In genomic region chr6:106097368-106098231, GRCh38 we compare ENCODE assay signal across 8 cellular contexts. TPM values are rescaled to one million over a fixed set of nuclear protein-coding genes. Genes with fewer than 3 reads are reported as not detected.
A peak's percentile ranks its signal among the peaks of the same experiment; 100 is the strongest.
DNase-seq lines count a peak whose midpoint lies in the region; ATAC-seq, FAIRE-seq and TF ChIP-seq lines count a peak whose summit lies in the region.

No MANE protein-coding gene starts in this region.

- H3K4me1 ChIP-seq in mesodermal cell (ENCODE audit: control insufficient read depth, insufficient read depth, low read length, poor library complexity, severe bottlenecking) = peaks cover 34% of the 10 kb centered on the region
- no peaks in the 10 kb centered on the region for H3K4me1 ChIP-seq in urinary bladder (ENCODE audit: insufficient read depth)

- DNase-seq in T-helper 22 cell (ENCODE audit: low read depth) (peak; percentile 52), amniotic stem cell (lab: John Stamatoyannopoulos, UW) (no peak)

- H3K9me3 ChIP-seq in mesodermal cell (ENCODE audit: control insufficient read depth, low read length) = no peaks in the 10 kb centered on the region

- ATAC-seq in GM19395 (IDR thresholded peaks at IDR 0.05; ENCODE audit: unreplicated experiment) (peak; percentile 54), HG03442 (IDR thresholded peaks at IDR 0.05; ENCODE audit: unreplicated experiment) (peak; percentile 39)

- peak; percentile 83 for FAIRE-seq in colon (lab: Jason Lieb, UNC)

- peak overlapping the region; percentile 1 for H3K4me3 ChIP-seq in mesodermal cell (ENCODE audit: extremely low read depth, insufficient read depth, low read length, poor library complexity, severe bottlenecking)
- H3K4me3 ChIP-seq in urinary bladder (ENCODE audit: low read depth, low read length) = peak overlapping the region; percentile 46

- 44 to 50% methylated on average over 16 to 18 of the region's 19 CpGs for WGBS in mesodermal cell (ENCODE audit: insufficient coverage in 2 of 2), 2 experiments
- WGBS in urinary bladder = 10% methylated on average over 19 of the region's 19 CpGs

- no peak for TF ChIP-seq CTCF in C4-2B (conservative IDR thresholded peaks at IDR 0.05)

- H3K36me3 ChIP-seq in mesodermal cell (ENCODE audit: control insufficient read depth, insufficient read depth, low read length) (peaks cover 55% of the 10 kb centered on the region), urinary bladder (ENCODE audit: insufficient read depth) (no peaks in the 10 kb centered on the region)

- H3K27ac ChIP-seq in C4-2B (peak overlapping the region; percentile 30; the same call in 1 of the 2 replicates), mesodermal cell (ENCODE audit: low read depth, low read length, severe bottlenecking) (peak overlapping the region; percentile 85), urinary bladder (ENCODE audit: low read depth) (peak overlapping the region; percentile 80)

RNA-seq across cellular contexts. Expression of gene PRDM1, which starts 11.5 kb away (rescaled TPM):
- 12.6 TPM for polyA plus RNA-seq in mesodermal cell (2013, experiment 1 of 2)
- 9.9 TPM for polyA plus RNA-seq in mesodermal cell (2013, experiment 2 of 2)
- 5.0 TPM for total RNA-seq in urinary bladder
- 3.7 TPM for polyA plus RNA-seq in urinary bladder

Comparison
In these comparisons a context has a peak if more than half of its experiments do, and no peak if none do; other contexts are left out.
1. H3K27ac ChIP-seq: peak in every context shown above with its lines; median percentile 85 in mesodermal cell; 80 in urinary bladder; 30 in C4-2B.